In genomic region chr12:110919720-110920119, GRCh38 we compare ENCODE assay signal across 28 cellular contexts. TPM values are rescaled to one million over a fixed set of nuclear protein-coding genes. Genes with fewer than 3 reads are reported as not detected.
"Had no signal": no experiment of that assay in that cellular context is flagged by ENCODE, and none has a peak within 500 bp of the region (broad histone marks: within the 10 kb centered on the region; RNA-seq: fewer than 3 reads in every experiment).

No MANE protein-coding gene starts in this region.

- H3K4me1 ChIP-seq: esophagus muscularis mucosa, left lung, lower lobe of right lung, sigmoid colon, tibial nerve, upper lobe of left lung had no signal

- ATAC-seq: left lung; lower lobe of right lung; natural killer cell; stimulated activated naive B cell treated with anti-CD40 and anti-IgM and Interleukin-4, amounts not matched to agents 10 μg/mL and 1 μg/mL and 100 μg/mL, for 72 hours had no signal

- H3K36me3 ChIP-seq: left lung, lower lobe of right lung, ovary, sigmoid colon, thoracic aorta, tibial nerve, upper lobe of left lung had no signal

- H3K79me2 ChIP-seq: hepatocyte had no signal

- H3K27me3 ChIP-seq: hepatocyte, ovary, tibial nerve, upper lobe of left lung had no signal

- FAIRE-seq: endothelial cell of umbilical vein, kidney, urothelium cell line had no signal

- H3K9me3 ChIP-seq: left lung, lower lobe of right lung, ovary, sigmoid colon, thoracic aorta, tibial nerve, upper lobe of left lung had no signal

- H2AFZ ChIP-seq: hepatocyte had no signal

- H3K27ac ChIP-seq: coronary artery, esophagus muscularis mucosa, hepatocyte, left lung, lower lobe of right lung, ovary, sigmoid colon, skin epidermis, thoracic aorta, tibial nerve, upper lobe of left lung had no signal

- H3K4me2 ChIP-seq: hepatocyte had no signal

- DNase-seq: dermis blood vessel endothelial cell; effector memory CD4-positive, alpha-beta T cell; foreskin melanocyte; left lung; lower lobe of right lung; natural killer cell; occipital lobe; ovary; retina; sigmoid colon; stimulated activated CD4-positive, alpha-beta T cell treated with anti-CD3 and anti-CD28 coated beads, Interleukin-15, amount 100 ng/mL, for 24 hours; stimulated activated CD4-positive, alpha-beta T cell treated with anti-CD3 and anti-CD28 coated beads, Interleukin-2, amount 100 ng/mL, for 48 hours; stimulated activated naive B cell treated with anti-CD40 and anti-IgM and Interleukin-4, amounts not matched to agents 10 μg/mL and 1 μg/mL and 100 μg/mL, for 72 hours; upper lobe of left lung had no signal

- H3K4me3 ChIP-seq: coronary artery, esophagus muscularis mucosa, hepatocyte, left lung, lower lobe of right lung, ovary, sigmoid colon, skin epidermis, thoracic aorta, tibial nerve, upper lobe of left lung had no signal

RNA-seq across cellular contexts. Expression of gene MYL2, which starts 0.7 kb away (rescaled TPM):
- total RNA-seq: epithelial cell of proximal tubule, esophagus muscularis mucosa, fibroblast of lung, hepatocyte, kidney, lower lobe of right lung, mesenteric fat pad, natural killer cell, occipital lobe, pulmonary artery endothelial cell, sigmoid colon, tibial nerve, upper lobe of left lung had no signal
- polyA plus RNA-seq: endothelial cell of umbilical vein, fibroblast of lung, hepatocyte, neural cell had no signal
